In the genomic region with DNA sequence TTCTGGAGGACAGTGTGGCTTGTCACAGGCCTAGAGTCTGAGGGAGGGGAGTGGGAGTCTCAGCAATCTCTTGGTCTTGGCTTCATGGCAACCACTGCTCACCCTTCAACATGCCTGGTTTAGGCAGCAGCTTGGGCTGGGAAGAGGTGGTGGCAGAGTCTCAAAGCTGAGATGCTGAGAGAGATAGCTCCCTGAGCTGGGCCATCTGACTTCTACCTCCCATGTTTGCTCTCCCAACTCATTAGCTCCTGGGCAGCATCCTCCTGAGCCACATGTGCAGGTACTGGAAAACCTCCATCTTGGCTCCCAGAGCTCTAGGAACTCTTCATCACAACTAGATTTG, we compare ENCODE assay signal across 18 cellular contexts. TPM values are rescaled to one million over a fixed set of nuclear protein-coding genes. Genes with fewer than 3 reads are reported as not detected.
DNase-seq lines count a peak whose midpoint lies in the region; ATAC-seq and TF ChIP-seq lines count a peak whose summit lies in the region.
"Had no signal": no experiment of that assay in that cellular context is flagged by ENCODE, and none has a peak within 500 bp of the region (broad histone marks: within the 10 kb centered on the region; RNA-seq: fewer than 3 reads in every experiment).

No MANE protein-coding gene starts in this region.

- peaks cover 0 to 90% of the 10 kb centered on the region in 2 donors for H3K36me3 ChIP-seq in gastroesophageal sphincter
- peaks cover 67 to 97% (median 94%) of the 10 kb centered on the region in 4 donors for H3K36me3 ChIP-seq in stomach

- TF ChIP-seq POLR2A in gastroesophageal sphincter (IDR thresholded peaks at IDR 0.05) (no peak), stomach (IDR thresholded peaks at IDR 0.05) (no peak)

- no peaks in the 10 kb centered on the region for H3K27me3 Mint-ChIP-seq in T-helper 2 cell treated with Interferon-gamma antibody and Interleukin-4, amounts not matched to agents 5 μg/mL and 100 μg/mL, for 36 hours (ENCODE audit: low read depth)
- no peaks in the 10 kb centered on the region for H3K27me3 Mint-ChIP-seq in activated CD8-positive, alpha-beta T cell treated with anti-CD3 and anti-CD28 coated beads for 36 hours

- peaks cover 0 to 7% (median 0%) of the 10 kb centered on the region in 3 donors for H3K4me1 ChIP-seq in gastroesophageal sphincter
- H3K4me1 ChIP-seq in stomach = peaks cover 11 to 76% (median 46%) of the 10 kb centered on the region in 4 donors
- H3K4me1 ChIP-seq: A549 had no signal

- H3K27me3 ChIP-seq in gastroesophageal sphincter (no peaks in the 10 kb centered on the region), stomach (no peaks in the 10 kb centered on the region)
- H3K27me3 ChIP-seq: cardiac muscle cell had no signal

- H3K4me3 ChIP-seq in gastroesophageal sphincter = no peak overlapping the region
- no peak overlapping the region for H3K4me3 ChIP-seq in stomach
- H3K4me3 ChIP-seq: A549, cardiac muscle cell, GM23248 had no signal

- no peaks in the 10 kb centered on the region for H3K9me3 Mint-ChIP-seq in T-helper 2 cell treated with Interferon-gamma antibody and Interleukin-4, amounts not matched to agents 5 μg/mL and 100 μg/mL, for 36 hours
- no peaks in the 10 kb centered on the region for H3K9me3 Mint-ChIP-seq in activated CD8-positive, alpha-beta T cell treated with anti-CD3 and anti-CD28 coated beads for 36 hours
- H3K9me3 Mint-ChIP-seq: WTC11 had no signal

- CTCF ChIA-PET in activated CD8-positive, alpha-beta T cell treated with anti-CD3 and anti-CD28 coated beads for 36 hours (lab: Charles Lee) = interaction anchor here (1.6 to 2.1 kb wide), 2 partner anchors 34 to 68 kb away, joined by 7 to 8 read pairs; no protein-coding TSS in a partner anchor

- POLR2A ChIA-PET in activated CD8-positive, alpha-beta T cell treated with anti-CD3 and anti-CD28 coated beads for 36 hours (lab: Charles Lee) = interaction anchor here (0.8 to 7.3 kb wide), 4 partner anchors 12 to 67 kb away, joined by 3 to 61 read pairs (median 6); a partner anchor contains a TSS

- peak overlapping the region; percentile 63 for H3K4me3 Mint-ChIP-seq in T-helper 2 cell treated with Interferon-gamma antibody and Interleukin-4, amounts not matched to agents 5 μg/mL and 100 μg/mL, for 36 hours
- H3K4me3 Mint-ChIP-seq in activated CD8-positive, alpha-beta T cell treated with anti-CD3 and anti-CD28 coated beads for 36 hours = no peak overlapping the region
- H3K4me3 Mint-ChIP-seq: WTC11 had no signal

- H3K27ac ChIP-seq in gastroesophageal sphincter (peak overlapping the region in 3 of 4 donors; percentile 4 to 45 (median 14)), stomach (peak overlapping the region; percentile 43 to 80 (median 74))
- H3K27ac ChIP-seq: A549, cardiac muscle cell, GM23248 had no signal

- peaks cover 76% of the 10 kb centered on the region for H3K36me3 Mint-ChIP-seq in T-helper 2 cell treated with Interferon-gamma antibody and Interleukin-4, amounts not matched to agents 5 μg/mL and 100 μg/mL, for 36 hours (ENCODE audit: low read depth)
- peaks cover 62% of the 10 kb centered on the region for H3K36me3 Mint-ChIP-seq in activated CD8-positive, alpha-beta T cell treated with anti-CD3 and anti-CD28 coated beads for 36 hours (ENCODE audit: low read depth)

- no peak for ATAC-seq in activated CD8-positive, alpha-beta T cell treated with anti-CD3 and anti-CD28 coated beads for 36 hours
- ATAC-seq in gastroesophageal sphincter = no peak
- no peak for ATAC-seq in GM21360 (IDR thresholded peaks at IDR 0.05; ENCODE audit: unreplicated experiment)
- ATAC-seq in GM21825 (IDR thresholded peaks at IDR 0.05; ENCODE audit: unreplicated experiment) = no peak
- ATAC-seq: A549, HepG2, SK-N-SH treated with all-trans-retinoic acid at 6 μM for 48 hours, WTC11 had no signal

- H3K9me3 ChIP-seq in gastroesophageal sphincter (no peaks in the 10 kb centered on the region), stomach (no peaks in the 10 kb centered on the region)
- H3K9me3 ChIP-seq: A549 had no signal

- TF ChIP-seq EP300 in gastroesophageal sphincter (IDR thresholded peaks at IDR 0.05) (no peak), stomach (IDR thresholded peaks at IDR 0.05) (no peak)

- intact Hi-C loops in activated CD8-positive, alpha-beta T cell treated with anti-CD3 and anti-CD28 coated beads for 36 hours (cut with micrococcal nuclease) = no loop called here
- intact Hi-C loops in stomach (cut with DNase I; ENCODE audit: low total_unique reads) = no loop called here

- peaks cover 42% of the 10 kb centered on the region for H3K4me1 Mint-ChIP-seq in T-helper 2 cell treated with Interferon-gamma antibody and Interleukin-4, amounts not matched to agents 5 μg/mL and 100 μg/mL, for 36 hours (ENCODE audit: low read depth)
- peaks cover 86% of the 10 kb centered on the region for H3K4me1 Mint-ChIP-seq in activated CD8-positive, alpha-beta T cell treated with anti-CD3 and anti-CD28 coated beads for 36 hours (ENCODE audit: low read depth)

- no peak for DNase-seq in T-helper 2 cell treated with Interferon-gamma antibody and Interleukin-4, amounts not matched to agents 5 μg/mL and 100 μg/mL, for 36 hours (ENCODE audit: low spot score)
- no peak for DNase-seq in T-helper 2 cell
- DNase-seq in activated CD8-positive, alpha-beta T cell treated with anti-CD3 and anti-CD28 coated beads for 36 hours = no peak
- no peak for DNase-seq in stomach
- DNase-seq in DMS 273 (lab: John Stamatoyannopoulos, UW; ENCODE audit: unreplicated experiment) = no peak
- DNase-seq: glutamatergic neuron; GM23248; kidney; NCI-H1092 treated with DMSO at 0.1 percent for 48 hours; stimulated activated CD4-positive, alpha-beta T cell treated with anti-CD3 and anti-CD28 coated beads, Interleukin-1b, Interleukin-23, amount 100 ng/mL, for 48 hours had no signal

- no peak for TF ChIP-seq CTCF in activated CD8-positive, alpha-beta T cell treated with anti-CD3 and anti-CD28 coated beads for 36 hours (IDR thresholded peaks at IDR 0.05)
- TF ChIP-seq CTCF in gastroesophageal sphincter (IDR thresholded peaks at IDR 0.05) (no peak), stomach (IDR thresholded peaks at IDR 0.05) (no peak)

- peak overlapping the region; percentile 91 for H3K27ac Mint-ChIP-seq in T-helper 2 cell treated with Interferon-gamma antibody and Interleukin-4, amounts not matched to agents 5 μg/mL and 100 μg/mL, for 36 hours
- H3K27ac Mint-ChIP-seq in activated CD8-positive, alpha-beta T cell treated with anti-CD3 and anti-CD28 coated beads for 36 hours = peak overlapping the region; percentile 90

RNA-seq across cellular contexts. Expression of a gene that starts 13.0 kb away (rescaled TPM):
- 10 to 100 TPM; 18.2 to 19.6 TPM for total RNA-seq in activated CD8-positive, alpha-beta T cell treated with anti-CD3 and anti-CD28 coated beads for 36 hours
- 10 to 100 TPM; 28.8 to 53.7 (median 37.8) TPM for total RNA-seq in gastroesophageal sphincter
- 10 to 100 TPM in 3 of 5 donors, 1 to 10 TPM in 2; 3.5 to 53.0 (median 20.5) TPM for total RNA-seq in stomach
- polyA plus RNA-seq in stomach = 1 to 10 TPM; 6.6 to 8.5 (median 7.6) TPM
